In genomic region chr5:32760091-32760509, GRCh38 we compare ENCODE assay signal across 11 cellular contexts. TPM values are rescaled to one million over a fixed set of nuclear protein-coding genes. Genes with fewer than 3 reads are reported as not detected.
DNase-seq lines count a peak whose midpoint lies in the region; ATAC-seq and TF ChIP-seq lines count a peak whose summit lies in the region.
"Had no signal": no experiment of that assay in that cellular context is flagged by ENCODE, and none has a peak within 500 bp of the region (broad histone marks: within the 10 kb centered on the region; RNA-seq: fewer than 3 reads in every experiment).

No MANE protein-coding gene starts in this region.

- H3K4me1 Mint-ChIP-seq in Calu3 (ENCODE audit: low read depth, unreplicated experiment), result no peaks in the 10 kb centered on the region

- H3K36me3 ChIP-seq in muscle layer of duodenum (ENCODE audit: control insufficient read depth in 1 of 2, insufficient read depth in 2 of 2, low read length in 2 of 2), result peaks cover 0 to 2% of the 10 kb centered on the region in 2 donors
- H3K36me3 ChIP-seq in heart left ventricle, result peaks cover 0 to 4% (median 0%) of the 10 kb centered on the region in 9 donors
- H3K36me3 ChIP-seq in esophagus muscularis mucosa, result no peaks in the 10 kb centered on the region

- CTCF ChIA-PET in Calu3 (lab: Charles Lee), result interaction anchor here (0.7 kb wide), 1 partner anchor 434 kb away, joined by 6 read pairs; no protein-coding TSS in a partner anchor

- peak overlapping the region; percentile 25 for H3K4me3 Mint-ChIP-seq in Calu3 (ENCODE audit: low read depth, unreplicated experiment)

- H3K9me3 ChIP-seq in muscle layer of duodenum (ENCODE audit: control insufficient read depth in 1 of 2, low read length in 2 of 2), result no peaks in the 10 kb centered on the region
- H3K9me3 ChIP-seq in heart left ventricle, result peaks cover 0 to 20% (median 0%) of the 10 kb centered on the region in 12 donors
- no peaks in the 10 kb centered on the region for H3K9me3 ChIP-seq in esophagus muscularis mucosa

- DNase-seq in Calu3, result no peak
- DNase-seq in NCI-H460 (ENCODE audit: extremely low read depth, low read depth), result peak; percentile 78
- peak; percentile 15 for DNase-seq in dermis blood vessel endothelial cell
- no peak for DNase-seq in heart left ventricle
- no peak for DNase-seq in esophagus muscularis mucosa (ENCODE audit: extremely low spot score)
- DNase-seq in germinal center (ENCODE audit: low spot score), result no peak
- DNase-seq: activated CD4-positive, alpha-beta T cell treated with anti-CD3 and anti-CD28 coated beads, Interleukin-2, amount 50 U/mL, for 48 hours; NCI-H1092; nucleus accumbens had no signal

- H3K4me1 ChIP-seq in muscle layer of duodenum (ENCODE audit: control insufficient read depth in 1 of 2, insufficient read depth in 2 of 2, low read length in 2 of 2) (no peaks in the 10 kb centered on the region), heart left ventricle (peaks cover 0 to 4% (median 0%) of the 10 kb centered on the region in 12 donors), esophagus muscularis mucosa (no peaks in the 10 kb centered on the region)

- H3K27me3 Mint-ChIP-seq in Calu3 (ENCODE audit: unreplicated experiment), result peaks cover 14% of the 10 kb centered on the region

- no peak for TF ChIP-seq POLR2A in heart left ventricle (IDR thresholded peaks at IDR 0.05)
- TF ChIP-seq POLR2A in esophagus muscularis mucosa (IDR thresholded peaks at IDR 0.05; ENCODE audit: low read depth), result no peak

- no peak for TF ChIP-seq CTCF in Calu3 (IDR thresholded peaks at IDR 0.05; ENCODE audit: unreplicated experiment)
- TF ChIP-seq CTCF in heart left ventricle (IDR thresholded peaks at IDR 0.05), result no peak
- no peak for TF ChIP-seq CTCF in esophagus muscularis mucosa (IDR thresholded peaks at IDR 0.05)

- H3K27me3 ChIP-seq in muscle layer of duodenum (ENCODE audit: low read depth, low read length) (no peaks in the 10 kb centered on the region), heart left ventricle (no peaks in the 10 kb centered on the region), esophagus muscularis mucosa (no peaks in the 10 kb centered on the region)

- H3K27ac Mint-ChIP-seq in Calu3 (ENCODE audit: unreplicated experiment), result no peak overlapping the region

- TF ChIP-seq EP300 in esophagus muscularis mucosa (IDR thresholded peaks at IDR 0.05), result no peak

- BruUV-seq in Calu3 (replicated peaks; lab: Mats Ljungman, UMichigan), result no TSS peak

- 56 to 70% (median 62%) methylated on average over 4 of the region's 4 CpGs for WGBS in heart left ventricle, 4 donors
- 46% methylated on average over 4 of the region's 4 CpGs for WGBS in esophagus muscularis mucosa

- H3K9me3 Mint-ChIP-seq in Calu3 (ENCODE audit: low read depth, unreplicated experiment), result no peaks in the 10 kb centered on the region

- H3K4me3 ChIP-seq in muscle layer of duodenum (ENCODE audit: low read depth in 1 of 2, low read length in 2 of 2), result peak overlapping the region; percentile 8 to 30
- H3K4me3 ChIP-seq in heart left ventricle, result peak overlapping the region in 1 of 12 donors; percentile 38
- no peak overlapping the region for H3K4me3 ChIP-seq in esophagus muscularis mucosa

- H3K36me3 Mint-ChIP-seq in Calu3 (ENCODE audit: insufficient read depth, unreplicated experiment), result no peaks in the 10 kb centered on the region

- intact Hi-C loops in Calu3 (cut with micrococcal nuclease; ENCODE audit: unreplicated experiment) (no loop called here), heart left ventricle (cut with DNase I) (no loop called here), esophagus muscularis mucosa (cut with DNase I) (no loop called here)

- H3K27ac ChIP-seq in muscle layer of duodenum (ENCODE audit: low read length) (no peak overlapping the region), heart left ventricle (peak overlapping the region in 1 of 12 donors; percentile 9), esophagus muscularis mucosa (replicated peaks in 1 of 4) (no peak overlapping the region)

- no peak for ATAC-seq in heart left ventricle
- ATAC-seq in GM18858 (IDR thresholded peaks at IDR 0.05; ENCODE audit: unreplicated experiment), result no peak

RNA-seq across cellular contexts. Expression of gene NPR3, which starts 49.0 kb away (rescaled TPM):
- total RNA-seq in Calu3 (2022) (0.15 and 0.19 TPM in 2 replicates), dermis blood vessel endothelial cell (0.65 and 1.5 TPM in 2 replicates), heart left ventricle (100 to 1,000 TPM in 3 of 9 donors, 10 to 100 TPM in 5, 1 to 10 TPM in 1; 8.8 to 127 (median 34.9) TPM), esophagus muscularis mucosa (1 to 10 TPM in 2 of 4 donors, under 1 TPM in 2; 0.65 to 2.1 (median 1.5) TPM)
- 21.3 and 21.5 TPM in 2 replicates for total RNA-seq in NCI-H460 (2014; rRNA removed; shearing (Covaris generic))
- polyA plus RNA-seq in NCI-H460 (2014; cell fraction: nucleus; rRNA removed), result 16.1 and 21.7 TPM in 2 replicates
- polyA plus RNA-seq in heart left ventricle, result 10 to 100 TPM in 1 of 2 donors, 1 to 10 TPM in 1; 9.8 to 20.5 TPM

Comparison
In these comparisons a context has a peak if more than half of its experiments do, and no peak if none do; other contexts are left out.
1. DNase-seq: peak in NCI-H460 (single experiment) and dermis blood vessel endothelial cell (single experiment); none in Calu3 (single experiment), heart left ventricle (0 of 5), esophagus muscularis mucosa (single experiment) and germinal center (single experiment).
2. H3K4me3 ChIP-seq: peak in muscle layer of duodenum (2 of 2); none in esophagus muscularis mucosa (0 of 4).